13 cellular contexts compared by ENCODE assay signal in genomic region chr16:57371494-57372371, GRCh38. TPM values are rescaled to one million over a fixed set of nuclear protein-coding genes. Genes with fewer than 3 reads are reported as not detected.
DNase-seq lines count a peak whose midpoint lies in the region; ATAC-seq, FAIRE-seq and TF ChIP-seq lines count a peak whose summit lies in the region.
"Had no signal": no experiment of that assay in that cellular context is flagged by ENCODE, and none has a peak within 500 bp of the region (broad histone marks: within the 10 kb centered on the region; RNA-seq: fewer than 3 reads in every experiment).

No MANE protein-coding gene starts in this region.

- no peaks in the 10 kb centered on the region for H3K79me2 ChIP-seq in keratinocyte (ENCODE audit: control insufficient read depth, insufficient read depth, low read length)

- H4K20me1 ChIP-seq in keratinocyte (ENCODE audit: control insufficient read depth, extremely low read depth, insufficient read depth, low read length), result no peaks in the 10 kb centered on the region

- H3K27ac ChIP-seq in right atrium auricular region (peak overlapping the region; percentile 85 to 86), keratinocyte (ENCODE audit: control insufficient read depth, insufficient read depth, low read length) (no peak overlapping the region), pancreas (peak overlapping the region; percentile 61 to 92 (median 88)), aorta (ENCODE audit: low read depth in 1 of 2, low read length in 2 of 2) (peak overlapping the region; percentile 34 to 78), brain microvascular endothelial cell (no peak overlapping the region)

- H3K4me2 ChIP-seq in keratinocyte (ENCODE audit: control insufficient read depth, extremely low read depth, insufficient read depth, low read depth, low read length), result peak overlapping the region; percentile 41

- no peak for FAIRE-seq in keratinocyte (lab: Jason Lieb, UNC)
- no peak for FAIRE-seq in pancreas (lab: Jason Lieb, UNC)
- FAIRE-seq: GM18507 had no signal

- H3K9me3 ChIP-seq in right atrium auricular region, result no peaks in the 10 kb centered on the region
- H3K9me3 ChIP-seq in keratinocyte (ENCODE audit: control insufficient read depth, low read depth, low read length), result no peaks in the 10 kb centered on the region
- H3K9me3 ChIP-seq in pancreas, result no peaks in the 10 kb centered on the region
- H3K9me3 ChIP-seq in aorta (ENCODE audit: control insufficient read depth, low read length), result no peaks in the 10 kb centered on the region

- ATAC-seq in pancreas (no peak), aorta (ENCODE audit: low FRiP score) (no peak), GM21515 (IDR thresholded peaks at IDR 0.05; ENCODE audit: unreplicated experiment) (no peak)

- H3K4me3 ChIP-seq in right atrium auricular region (peak overlapping the region in 1 of 2 donors; percentile 59), keratinocyte (ENCODE audit: control insufficient read depth in 2 of 3, extremely low read depth in 1 of 3, insufficient read depth in 2 of 3, low read depth in 1 of 3, low read length in 3 of 3) (peak overlapping the region in 1 of 3 experiments; percentile 29), pancreas (peak overlapping the region in 2 of 4 donors; percentile 35 to 47), aorta (ENCODE audit: low read length in 2 of 2) (no peak overlapping the region), brain microvascular endothelial cell (ENCODE audit: low read depth, low read length) (no peak overlapping the region)

- intact Hi-C loops in cardiac septum (cut with DNase I), result loop anchor here (2.0 kb wide), 2 partner anchors 55 to 69 kb away; no protein-coding TSS in a partner anchor
- intact Hi-C loops in pancreas (cut with DNase I), result no loop called here
- intact Hi-C loops in aorta (cut with DNase I), result loop anchor here (1.0 to 5.0 kb wide), 4 partner anchors 46 to 66 kb away; no protein-coding TSS in a partner anchor

- in situ Hi-C loops in brain microvascular endothelial cell (cut with HindIII; ENCODE audit: low pct_ligation_motif_present, low sequenced_read_pairs), result no loop called here
- in situ Hi-C loops in GM13977 (cut with MboI; ENCODE audit: low pct_unique_long_range_greater_than_20kb, low sequenced_read_pairs, unreplicated experiment), result loop anchor here (10.0 kb wide), 1 partner anchor 67 kb away; no protein-coding TSS in a partner anchor

- dilution Hi-C loops in keratinocyte (cut with MboI; ENCODE audit: extremely low pct_ligation_motif_present, low sequenced_read_pairs), result no loop called here

- TF ChIP-seq CTCF in right atrium auricular region (IDR thresholded peaks at IDR 0.05) (no peak), keratinocyte (optimal IDR thresholded peaks at IDR 0.05 in 1 of 3, IDR thresholded peaks at IDR 0.05 in 1 of 3, conservative IDR thresholded peaks at IDR 0.05 in 1 of 3; ENCODE audit: extremely low read depth in 1 of 3, insufficient read depth in 2 of 3, low read length in 3 of 3) (no peak), pancreas (IDR thresholded peaks at IDR 0.05) (no peak), brain microvascular endothelial cell (IDR thresholded peaks at IDR 0.05; ENCODE audit: low read depth, low read length, missing control alignments) (no peak), GM13977 (IDR thresholded peaks at IDR 0.05; ENCODE audit: extremely low read depth, insufficient read depth, missing control alignments) (no peak)

- 72 to 73% methylated on average over 15 of the region's 15 CpGs for WGBS in pancreas, 2 donors
- WGBS in aorta, 2 donors, result 24 to 30% methylated on average over 14 to 15 of the region's 15 CpGs

- H3K27me3 ChIP-seq in right atrium auricular region, result no peaks in the 10 kb centered on the region
- peaks cover under 1% of the 10 kb centered on the region for H3K27me3 ChIP-seq in keratinocyte (ENCODE audit: control insufficient read depth, extremely low read depth, insufficient read depth, low read length)
- no peaks in the 10 kb centered on the region for H3K27me3 ChIP-seq in pancreas
- no peaks in the 10 kb centered on the region for H3K27me3 ChIP-seq in aorta (ENCODE audit: control insufficient read depth in 1 of 2, insufficient read depth in 2 of 2, low read length in 1 of 2)
- peaks cover 7% of the 10 kb centered on the region for H3K27me3 ChIP-seq in brain microvascular endothelial cell (replicated peaks)

- H3K4me1 ChIP-seq in right atrium auricular region, result peaks cover 0 to 20% of the 10 kb centered on the region in 2 donors
- peaks cover 30% of the 10 kb centered on the region for H3K4me1 ChIP-seq in keratinocyte (ENCODE audit: control insufficient read depth, extremely low read depth, insufficient read depth, low read length)
- peaks cover 7 to 16% (median 9%) of the 10 kb centered on the region in 3 donors for H3K4me1 ChIP-seq in pancreas
- no peaks in the 10 kb centered on the region for H3K4me1 ChIP-seq in aorta (ENCODE audit: control insufficient read depth in 1 of 2, insufficient read depth in 2 of 2, low read length in 2 of 2)

- DNase-seq in right atrium auricular region (ENCODE audit: low spot score) (no peak), cardiac septum (ENCODE audit: low spot score) (no peak), keratinocyte (ENCODE audit: low read depth, low spot score) (no peak), pancreas (no peak), aorta (peak; percentile 46 to 92), brain microvascular endothelial cell (no peak), GM13977 (ENCODE audit: low spot score) (no peak)
- DNase-seq: DND-41, NCI-H2029 had no signal

- no peak overlapping the region for H2AFZ ChIP-seq in keratinocyte (ENCODE audit: control insufficient read depth, low read length)

- no peaks in the 10 kb centered on the region for H3K9me1 ChIP-seq in keratinocyte (ENCODE audit: control insufficient read depth, extremely low read depth, insufficient read depth, low read length)

- no peaks in the 10 kb centered on the region for H3K36me3 ChIP-seq in right atrium auricular region
- H3K36me3 ChIP-seq in keratinocyte (ENCODE audit: control insufficient read depth in 2 of 2, extremely low read depth in 1 of 2, insufficient read depth in 2 of 2, low read length in 2 of 2), result no peaks in the 10 kb centered on the region
- H3K36me3 ChIP-seq in pancreas, result no peaks in the 10 kb centered on the region
- H3K36me3 ChIP-seq in aorta (ENCODE audit: control insufficient read depth in 1 of 2, insufficient read depth in 2 of 2, low read length in 1 of 2), result no peaks in the 10 kb centered on the region
- no peaks in the 10 kb centered on the region for H3K36me3 ChIP-seq in brain microvascular endothelial cell (replicated peaks)

- H3K9ac ChIP-seq in keratinocyte (ENCODE audit: control insufficient read depth, extremely low read depth, insufficient read depth, low read length), result no peak overlapping the region

RNA-seq across cellular contexts. Expression of gene CX3CL1, which starts 0.6 kb away (rescaled TPM):
- total RNA-seq in right atrium auricular region (10 to 100 TPM; 17.1 to 17.8 TPM), cardiac septum (8.7 TPM), pancreas (10 to 100 TPM in 2 of 6 donors, 1 to 10 TPM in 4; 4.6 to 21.3 (median 6.0) TPM), aorta (10 to 100 TPM; 45.5 to 47.5 TPM)
- polyA plus RNA-seq in keratinocyte (0.45 to 0.71 TPM (median 0.47 TPM) in 3 replicates), pancreas (10 to 100 TPM in 1 of 2 donors, 1 to 10 TPM in 1; 8.7 to 19.0 TPM), aorta (10 to 100 TPM; 17.5 to 62.5 TPM)
- polyA plus RNA-seq in keratinocyte (2011; ENCODE audit: low read depth), result not detected
- 0.22 and 0.42 TPM in 2 replicates for polyA plus RNA-seq in keratinocyte (2011; cell fraction: cytosol; rRNA removed)
- polyA plus RNA-seq in keratinocyte (2011; cell fraction: nucleus; rRNA removed), result 0.83 and 1.3 TPM in 2 replicates
- 0.14 and 0.76 TPM in 2 replicates for polyA plus RNA-seq in keratinocyte (2012; ENCODE audit: low replicate concordance)
- polyA minus RNA-seq in keratinocyte, result 0.40 to 0.48 TPM (median 0.43 TPM) in 3 replicates
- polyA minus RNA-seq in keratinocyte (2011; cell fraction: cytosol; rRNA and poly(A)+ RNA removed), result 0.58 TPM
- polyA minus RNA-seq in keratinocyte (2011; cell fraction: nucleus; rRNA and poly(A)+ RNA removed), result 0.21 and 0.93 TPM in 2 replicates
- total RNA-seq: myocyte had no signal

RNA-seq across cellular contexts. Expression of gene CCL22, which starts 13.2 kb away (rescaled TPM):
- total RNA-seq in right atrium auricular region (under 1 TPM in 1 of 2 donors, not detected in 1; 0.08 TPM), cardiac septum (not detected), pancreas (under 1 TPM in 3 of 6 donors, not detected in 3; 0.09 to 0.85 (median 0.16) TPM), aorta (under 1 TPM; 0.24 to 0.29 TPM)
- polyA plus RNA-seq in keratinocyte (not detected in 3 replicates), pancreas (under 1 TPM in 1 of 2 donors, not detected in 1; 0.05 TPM), aorta (under 1 TPM in 1 of 2 donors, not detected in 1; 0.08 TPM)
- polyA plus RNA-seq in keratinocyte (2011; ENCODE audit: low read depth), result 0.35 TPM
- polyA plus RNA-seq in keratinocyte (2011; cell fraction: cytosol; rRNA removed), result not detected in 2 replicates
- 0.05 and 0.07 TPM in 2 replicates for polyA plus RNA-seq in keratinocyte (2011; cell fraction: nucleus; rRNA removed)
- polyA plus RNA-seq in keratinocyte (2012; ENCODE audit: low replicate concordance), result 0.61 TPM in 1 of 2 replicates, not detected in the other
- not detected in 3 replicates for polyA minus RNA-seq in keratinocyte
- not detected for polyA minus RNA-seq in keratinocyte (2011; cell fraction: cytosol; rRNA and poly(A)+ RNA removed)
- polyA minus RNA-seq in keratinocyte (2011; cell fraction: nucleus; rRNA and poly(A)+ RNA removed), result not detected in 2 replicates
- total RNA-seq: myocyte, urinary bladder had no signal

RNA-seq across cellular contexts. Expression of gene CCL17, which starts 32.8 kb away (rescaled TPM):
- not detected for total RNA-seq in right atrium auricular region
- not detected for total RNA-seq in cardiac septum
- polyA plus RNA-seq in keratinocyte, result not detected in 3 replicates
- not detected for polyA plus RNA-seq in keratinocyte (2011; ENCODE audit: low read depth)
- not detected in 2 replicates for polyA plus RNA-seq in keratinocyte (2011; cell fraction: cytosol; rRNA removed)
- not detected in 2 replicates for polyA plus RNA-seq in keratinocyte (2011; cell fraction: nucleus; rRNA removed)
- polyA plus RNA-seq in keratinocyte (2012; ENCODE audit: low replicate concordance), result not detected in 2 replicates
- not detected in 3 replicates for polyA minus RNA-seq in keratinocyte
- polyA minus RNA-seq in keratinocyte (2011; cell fraction: cytosol; rRNA and poly(A)+ RNA removed), result not detected
- polyA minus RNA-seq in keratinocyte (2011; cell fraction: nucleus; rRNA and poly(A)+ RNA removed), result not detected in 2 replicates
- total RNA-seq in pancreas, result 1 to 10 TPM in 1 of 6 donors, not detected in 5; 1.1 TPM
- polyA plus RNA-seq in pancreas, result not detected
- under 1 TPM in 1 of 2 donors, not detected in 1; 0.94 TPM for total RNA-seq in aorta
- not detected for polyA plus RNA-seq in aorta
- total RNA-seq: myocyte, urinary bladder had no signal
- polyA plus RNA-seq: urinary bladder had no signal

Comparison
In these comparisons a context has a peak if more than half of its experiments do, and no peak if none do; other contexts are left out.
1. DNase-seq: peak in aorta (2 of 2); none in right atrium auricular region (single experiment), cardiac septum (single experiment), keratinocyte (single experiment), pancreas (0 of 6), brain microvascular endothelial cell (single experiment) and GM13977 (single experiment).
2. H3K27ac ChIP-seq: peak in right atrium auricular region (2 of 2), pancreas (4 of 4) and aorta (2 of 2); none in keratinocyte (single experiment) and brain microvascular endothelial cell (single experiment).
3. intact Hi-C loops: an anchor here in cardiac septum (2.0 kb wide) and aorta (1.0 to 5.0 kb wide); none called in pancreas.